In genomic region chr3:169390741-169391300, GRCh38 we compare ENCODE assay signal across 1 cellular context.
TF ChIP-seq lines count a peak whose summit lies in the region.

No MANE protein-coding gene starts in this region.

TF ChIP-seq in HEK293, 187 proteins besides CTCF, POLR2A, EP300 and RAD21:
- TF ChIP-seq ZNF626 (tag by site-specific recombination; IDR thresholded peaks at IDR 0.05) (no peak), ZBTB17 (tag by site-specific recombination; IDR thresholded peaks at IDR 0.05) (0 out of 2 replicates have a peak, but pooled peaks have one; percentile 34), ZIC2 (tag by site-specific recombination; IDR thresholded peaks at IDR 0.05) (no peak), SCRT1 (tag by site-specific recombination; IDR thresholded peaks at IDR 0.05; ENCODE audit: borderline replicate concordance) (no peak), ZNF654 (tag by site-specific recombination; IDR thresholded peaks at IDR 0.05; ENCODE audit: low read depth) (peak; percentile 21; the same call in 1 of the 2 replicates)
TF ChIP-seq in HEK293: peak in this region for 2.
